In the genomic region with DNA sequence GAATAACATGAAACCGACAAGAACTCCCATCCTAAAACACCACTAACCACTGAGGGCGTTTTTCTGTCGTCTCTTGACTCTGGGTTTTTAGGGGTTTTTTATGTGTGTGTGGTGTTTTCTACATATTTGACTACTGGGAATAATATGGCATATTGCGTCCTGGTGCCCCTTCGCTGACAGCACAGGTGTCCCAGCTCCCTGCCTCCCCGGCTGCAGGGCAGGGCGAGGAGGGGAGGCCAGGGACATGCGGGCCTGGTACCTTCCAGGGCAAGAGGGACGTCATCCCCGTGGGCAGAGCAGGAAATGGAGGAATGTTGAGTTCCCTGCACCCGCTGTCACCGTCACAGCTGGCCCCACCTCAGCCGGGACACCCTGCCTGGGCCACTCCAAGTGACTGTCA, we compare ENCODE assay signal across 1 cellular context.
TF ChIP-seq lines count a peak whose summit lies in the region.

No MANE protein-coding gene starts in this region.

TF ChIP-seq in GM12878, 131 proteins besides CTCF, POLR2A, EP300 and RAD21 (continued from another document):
- TF ChIP-seq, protein P1, sequence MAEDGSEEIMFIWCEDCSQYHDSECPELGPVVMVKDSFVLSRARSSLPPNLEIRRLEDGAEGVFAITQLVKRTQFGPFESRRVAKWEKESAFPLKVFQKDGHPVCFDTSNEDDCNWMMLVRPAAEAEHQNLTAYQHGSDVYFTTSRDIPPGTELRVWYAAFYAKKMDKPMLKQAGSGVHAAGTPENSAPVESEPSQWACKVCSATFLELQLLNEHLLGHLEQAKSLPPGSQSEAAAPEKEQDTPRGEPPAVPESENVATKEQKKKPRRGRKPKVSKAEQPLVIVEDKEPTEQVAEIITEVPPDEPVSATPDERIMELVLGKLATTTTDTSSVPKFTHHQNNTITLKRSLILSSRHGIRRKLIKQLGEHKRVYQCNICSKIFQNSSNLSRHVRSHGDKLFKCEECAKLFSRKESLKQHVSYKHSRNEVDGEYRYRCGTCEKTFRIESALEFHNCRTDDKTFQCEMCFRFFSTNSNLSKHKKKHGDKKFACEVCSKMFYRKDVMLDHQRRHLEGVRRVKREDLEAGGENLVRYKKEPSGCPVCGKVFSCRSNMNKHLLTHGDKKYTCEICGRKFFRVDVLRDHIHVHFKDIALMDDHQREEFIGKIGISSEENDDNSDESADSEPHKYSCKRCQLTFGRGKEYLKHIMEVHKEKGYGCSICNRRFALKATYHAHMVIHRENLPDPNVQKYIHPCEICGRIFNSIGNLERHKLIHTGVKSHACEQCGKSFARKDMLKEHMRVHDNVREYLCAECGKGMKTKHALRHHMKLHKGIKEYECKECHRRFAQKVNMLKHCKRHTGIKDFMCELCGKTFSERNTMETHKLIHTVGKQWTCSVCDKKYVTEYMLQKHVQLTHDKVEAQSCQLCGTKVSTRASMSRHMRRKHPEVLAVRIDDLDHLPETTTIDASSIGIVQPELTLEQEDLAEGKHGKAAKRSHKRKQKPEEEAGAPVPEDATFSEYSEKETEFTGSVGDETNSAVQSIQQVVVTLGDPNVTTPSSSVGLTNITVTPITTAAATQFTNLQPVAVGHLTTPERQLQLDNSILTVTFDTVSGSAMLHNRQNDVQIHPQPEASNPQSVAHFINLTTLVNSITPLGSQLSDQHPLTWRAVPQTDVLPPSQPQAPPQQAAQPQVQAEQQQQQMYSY (CRISPR knock-in tag; IDR thresholded peaks at IDR 0.05): no peak
- TF ChIP-seq JUNB (IDR thresholded peaks at IDR 0.05): no peak
- 0 out of 2 replicates have a peak, but pooled peaks have one; percentile 21 for TF ChIP-seq NR2F1 (conservative IDR thresholded peaks at IDR 0.05)
- no peak; the same call in 1 of the 2 replicates for TF ChIP-seq POLR2AphosphoS5 (IDR thresholded peaks at IDR 0.05; ENCODE audit: low read length)
- TF ChIP-seq EGR1 (IDR thresholded peaks at IDR 0.05; ENCODE audit: borderline replicate concordance in 1 of 2, low read depth in 2 of 2, low read length in 2 of 2): no peak
- peak; percentile 76 for TF ChIP-seq EED (IDR thresholded peaks at IDR 0.05; ENCODE audit: low read depth)
- no peak for TF ChIP-seq SMAD1 (IDR thresholded peaks at IDR 0.05; ENCODE audit: low read depth, partially characterized antibody)
- TF ChIP-seq RFX5 (IDR thresholded peaks at IDR 0.05; ENCODE audit: low read depth, low read length): no peak
- TF ChIP-seq RCOR1 (conservative IDR thresholded peaks at IDR 0.05; ENCODE audit: low read depth, low read length): no peak
- TF ChIP-seq POLR2AphosphoS2 (IDR thresholded peaks at IDR 0.05; ENCODE audit: low read depth, low read length): no peak
- 0 out of 2 replicates have a peak, but pooled peaks have one; percentile 60 for TF ChIP-seq TCF3 (IDR thresholded peaks at IDR 0.05; ENCODE audit: borderline replicate concordance, insufficient read depth, low read depth, low read length)
- peak; percentile 74 for TF ChIP-seq IKZF1 (conservative IDR thresholded peaks at IDR 0.05)
- TF ChIP-seq, protein P2, sequence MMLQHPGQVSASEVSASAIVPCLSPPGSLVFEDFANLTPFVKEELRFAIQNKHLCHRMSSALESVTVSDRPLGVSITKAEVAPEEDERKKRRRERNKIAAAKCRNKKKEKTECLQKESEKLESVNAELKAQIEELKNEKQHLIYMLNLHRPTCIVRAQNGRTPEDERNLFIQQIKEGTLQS (IDR thresholded peaks at IDR 0.05; ENCODE audit: borderline replicate concordance, extremely low read depth, low read depth, low read length): no peak
- TF ChIP-seq GATAD2B (conservative IDR thresholded peaks at IDR 0.05; ENCODE audit: low read depth): 0 out of 2 replicates have a peak, but pooled peaks have one; percentile 37
- TF ChIP-seq IKZF2 (IDR thresholded peaks at IDR 0.05): peak; percentile 62 to 73
- peak; percentile 39; the same call in 1 of the 2 replicates for TF ChIP-seq TCF12 (IDR thresholded peaks at IDR 0.05; ENCODE audit: low read depth, low read length)
- TF ChIP-seq JUND (IDR thresholded peaks at IDR 0.05; ENCODE audit: low read depth, low read length): no peak
- TF ChIP-seq MEF2B (IDR thresholded peaks at IDR 0.05; ENCODE audit: partially characterized antibody, poor library complexity, severe bottlenecking): peak; percentile 20
- TF ChIP-seq FOXM1 (IDR thresholded peaks at IDR 0.05; ENCODE audit: low read depth, low read length): no peak
- TF ChIP-seq CHD2 (IDR thresholded peaks at IDR 0.05; ENCODE audit: borderline replicate concordance, low read depth, low read length): no peak
- no peak for TF ChIP-seq FOS (IDR thresholded peaks at IDR 0.05; ENCODE audit: borderline replicate concordance, extremely low read depth, insufficient read length)
- TF ChIP-seq, protein P3, sequence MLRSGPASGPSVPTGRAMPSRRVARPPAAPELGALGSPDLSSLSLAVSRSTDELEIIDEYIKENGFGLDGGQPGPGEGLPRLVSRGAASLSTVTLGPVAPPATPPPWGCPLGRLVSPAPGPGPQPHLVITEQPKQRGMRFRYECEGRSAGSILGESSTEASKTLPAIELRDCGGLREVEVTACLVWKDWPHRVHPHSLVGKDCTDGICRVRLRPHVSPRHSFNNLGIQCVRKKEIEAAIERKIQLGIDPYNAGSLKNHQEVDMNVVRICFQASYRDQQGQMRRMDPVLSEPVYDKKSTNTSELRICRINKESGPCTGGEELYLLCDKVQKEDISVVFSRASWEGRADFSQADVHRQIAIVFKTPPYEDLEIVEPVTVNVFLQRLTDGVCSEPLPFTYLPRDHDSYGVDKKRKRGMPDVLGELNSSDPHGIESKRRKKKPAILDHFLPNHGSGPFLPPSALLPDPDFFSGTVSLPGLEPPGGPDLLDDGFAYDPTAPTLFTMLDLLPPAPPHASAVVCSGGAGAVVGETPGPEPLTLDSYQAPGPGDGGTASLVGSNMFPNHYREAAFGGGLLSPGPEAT (IDR thresholded peaks at IDR 0.05; ENCODE audit: low read depth): peak; percentile 86
- TF ChIP-seq, protein P4, sequence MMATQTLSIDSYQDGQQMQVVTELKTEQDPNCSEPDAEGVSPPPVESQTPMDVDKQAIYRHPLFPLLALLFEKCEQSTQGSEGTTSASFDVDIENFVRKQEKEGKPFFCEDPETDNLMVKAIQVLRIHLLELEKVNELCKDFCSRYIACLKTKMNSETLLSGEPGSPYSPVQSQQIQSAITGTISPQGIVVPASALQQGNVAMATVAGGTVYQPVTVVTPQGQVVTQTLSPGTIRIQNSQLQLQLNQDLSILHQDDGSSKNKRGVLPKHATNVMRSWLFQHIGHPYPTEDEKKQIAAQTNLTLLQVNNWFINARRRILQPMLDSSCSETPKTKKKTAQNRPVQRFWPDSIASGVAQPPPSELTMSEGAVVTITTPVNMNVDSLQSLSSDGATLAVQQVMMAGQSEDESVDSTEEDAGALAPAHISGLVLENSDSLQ (IDR thresholded peaks at IDR 0.05): 0 out of 2 replicates have a peak, but pooled peaks have one; percentile 18
- no peak for TF ChIP-seq NR2C2 (IDR thresholded peaks at IDR 0.05; ENCODE audit: borderline replicate concordance, control insufficient read depth, insufficient read length, low read depth)
- TF ChIP-seq SREBF2 (IDR thresholded peaks at IDR 0.05; ENCODE audit: low read length): no peak
- TF ChIP-seq NFXL1 (IDR thresholded peaks at IDR 0.05; ENCODE audit: borderline replicate concordance): no peak
- TF ChIP-seq DPF2 (IDR thresholded peaks at IDR 0.05): peak; percentile 21; the same call in 1 of the 2 replicates
- peak; percentile 55; the same call in 1 of the 2 replicates for TF ChIP-seq HDGF (IDR thresholded peaks at IDR 0.05)
- no peak for TF ChIP-seq CHD4 (IDR thresholded peaks at IDR 0.05)
- TF ChIP-seq RB1 (IDR thresholded peaks at IDR 0.05; ENCODE audit: borderline replicate concordance): peak; percentile 29; the same call in 1 of the 2 replicates
- peak; percentile 30 for TF ChIP-seq RELA (IDR thresholded peaks at IDR 0.05; ENCODE audit: borderline replicate concordance, partially characterized antibody)
- TF ChIP-seq ASH2L (IDR thresholded peaks at IDR 0.05; ENCODE audit: borderline replicate concordance, low read depth): no peak
- no peak for TF ChIP-seq CHD1 (IDR thresholded peaks at IDR 0.05; ENCODE audit: low read depth, low read length)
- no peak for TF ChIP-seq ETV6 (conservative IDR thresholded peaks at IDR 0.05 in 1 of 2, IDR thresholded peaks at IDR 0.05 in 1 of 2; ENCODE audit: borderline replicate concordance in 1 of 2, low read depth in 1 of 2)
- TF ChIP-seq, protein P5, sequence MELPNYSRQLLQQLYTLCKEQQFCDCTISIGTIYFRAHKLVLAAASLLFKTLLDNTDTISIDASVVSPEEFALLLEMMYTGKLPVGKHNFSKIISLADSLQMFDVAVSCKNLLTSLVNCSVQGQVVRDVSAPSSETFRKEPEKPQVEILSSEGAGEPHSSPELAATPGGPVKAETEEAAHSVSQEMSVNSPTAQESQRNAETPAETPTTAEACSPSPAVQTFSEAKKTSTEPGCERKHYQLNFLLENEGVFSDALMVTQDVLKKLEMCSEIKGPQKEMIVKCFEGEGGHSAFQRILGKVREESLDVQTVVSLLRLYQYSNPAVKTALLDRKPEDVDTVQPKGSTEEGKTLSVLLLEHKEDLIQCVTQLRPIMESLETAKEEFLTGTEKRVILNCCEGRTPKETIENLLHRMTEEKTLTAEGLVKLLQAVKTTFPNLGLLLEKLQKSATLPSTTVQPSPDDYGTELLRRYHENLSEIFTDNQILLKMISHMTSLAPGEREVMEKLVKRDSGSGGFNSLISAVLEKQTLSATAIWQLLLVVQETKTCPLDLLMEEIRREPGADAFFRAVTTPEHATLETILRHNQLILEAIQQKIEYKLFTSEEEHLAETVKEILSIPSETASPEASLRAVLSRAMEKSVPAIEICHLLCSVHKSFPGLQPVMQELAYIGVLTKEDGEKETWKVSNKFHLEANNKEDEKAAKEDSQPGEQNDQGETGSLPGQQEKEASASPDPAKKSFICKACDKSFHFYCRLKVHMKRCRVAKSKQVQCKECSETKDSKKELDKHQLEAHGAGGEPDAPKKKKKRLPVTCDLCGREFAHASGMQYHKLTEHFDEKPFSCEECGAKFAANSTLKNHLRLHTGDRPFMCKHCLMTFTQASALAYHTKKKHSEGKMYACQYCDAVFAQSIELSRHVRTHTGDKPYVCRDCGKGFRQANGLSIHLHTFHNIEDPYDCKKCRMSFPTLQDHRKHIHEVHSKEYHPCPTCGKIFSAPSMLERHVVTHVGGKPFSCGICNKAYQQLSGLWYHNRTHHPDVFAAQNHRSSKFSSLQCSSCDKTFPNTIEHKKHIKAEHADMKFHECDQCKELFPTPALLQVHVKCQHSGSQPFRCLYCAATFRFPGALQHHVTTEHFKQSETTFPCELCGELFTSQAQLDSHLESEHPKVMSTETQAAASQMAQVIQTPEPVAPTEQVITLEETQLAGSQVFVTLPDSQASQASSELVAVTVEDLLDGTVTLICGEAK (IDR thresholded peaks at IDR 0.05; ENCODE audit: borderline replicate concordance): no peak
- TF ChIP-seq BACH1 (IDR thresholded peaks at IDR 0.05; ENCODE audit: borderline replicate concordance): no peak
- TF ChIP-seq LARP7 (IDR thresholded peaks at IDR 0.05): no peak; the same call in 1 of the 2 replicates
- TF ChIP-seq BHLHE40 (IDR thresholded peaks at IDR 0.05; ENCODE audit: borderline replicate concordance in 1 of 2, low read depth in 2 of 2, low read length in 1 of 2): peak in 1 of 2 experiments; percentile 9; a peak in 1 of 4 replicates
- peak; percentile 49; the same call in 1 of the 2 replicates for TF ChIP-seq PAX5 (IDR thresholded peaks at IDR 0.05; ENCODE audit: borderline replicate concordance, low read depth, low read length)
- TF ChIP-seq MEF2A (IDR thresholded peaks at IDR 0.05; ENCODE audit: insufficient read depth, low read depth, low read length): 0 out of 2 replicates have a peak, but pooled peaks have one; percentile 21
- no peak for TF ChIP-seq SPI1 (IDR thresholded peaks at IDR 0.05; ENCODE audit: borderline replicate concordance, insufficient read depth, low read depth, low read length)
- TF ChIP-seq NFIC (IDR thresholded peaks at IDR 0.05; ENCODE audit: low read depth, low read length): no peak
- TF ChIP-seq, protein P6, sequence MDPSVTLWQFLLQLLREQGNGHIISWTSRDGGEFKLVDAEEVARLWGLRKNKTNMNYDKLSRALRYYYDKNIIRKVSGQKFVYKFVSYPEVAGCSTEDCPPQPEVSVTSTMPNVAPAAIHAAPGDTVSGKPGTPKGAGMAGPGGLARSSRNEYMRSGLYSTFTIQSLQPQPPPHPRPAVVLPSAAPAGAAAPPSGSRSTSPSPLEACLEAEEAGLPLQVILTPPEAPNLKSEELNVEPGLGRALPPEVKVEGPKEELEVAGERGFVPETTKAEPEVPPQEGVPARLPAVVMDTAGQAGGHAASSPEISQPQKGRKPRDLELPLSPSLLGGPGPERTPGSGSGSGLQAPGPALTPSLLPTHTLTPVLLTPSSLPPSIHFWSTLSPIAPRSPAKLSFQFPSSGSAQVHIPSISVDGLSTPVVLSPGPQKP (IDR thresholded peaks at IDR 0.05; ENCODE audit: low read depth, low read length): no peak
- TF ChIP-seq ZNF274 (IDR thresholded peaks at IDR 0.05; ENCODE audit: insufficient read depth, insufficient read length): no peak
